In genomic region chr3:9792405-9793160, GRCh38 we compare ENCODE assay signal across 1 cellular context.
TF ChIP-seq lines count a peak whose summit lies in the region.

Gene ARPC4 (plus strand): TSS chr3:9793082. CDS start chr3:9793122, 40 bp downstream.
Gene TADA3 (minus strand): TSS chr3:9792473. CDS start chr3:9791466, 1,007 bp downstream.

TF ChIP-seq in HepG2, 621 proteins besides CTCF, POLR2A, EP300 and RAD21 (continued from another document and continues in another):
- no peak for TF ChIP-seq MLXIP (CRISPR knock-in tag; IDR thresholded peaks at IDR 0.05; ENCODE audit: borderline replicate concordance)
- peak; percentile 50 for TF ChIP-seq MAX (IDR thresholded peaks at IDR 0.05)
- 0 out of 2 replicates have a peak, but pooled peaks have one; percentile 53 for TF ChIP-seq CREB3 (CRISPR knock-in tag; IDR thresholded peaks at IDR 0.05)
- TF ChIP-seq RXRA (CRISPR knock-in tag; IDR thresholded peaks at IDR 0.05): peak; percentile 60
- no peak for TF ChIP-seq ZNF432 (CRISPR knock-in tag; IDR thresholded peaks at IDR 0.05; ENCODE audit: borderline replicate concordance)
- TF ChIP-seq KMT2B (CRISPR knock-in tag; IDR thresholded peaks at IDR 0.05): peak; percentile 36
- TF ChIP-seq SP1 (IDR thresholded peaks at IDR 0.05): no peak
- TF ChIP-seq SP1 (CRISPR knock-in tag; IDR thresholded peaks at IDR 0.05): peak; percentile 27; the same call in 1 of the 2 replicates
- TF ChIP-seq ZNF891 (CRISPR knock-in tag; IDR thresholded peaks at IDR 0.05): no peak
- TF ChIP-seq HOXD1 (CRISPR knock-in tag; IDR thresholded peaks at IDR 0.05): no peak
- TF ChIP-seq KLF16 (CRISPR knock-in tag; IDR thresholded peaks at IDR 0.05): peak in 1 of 2 experiments; percentile 65; a peak in 1 of 4 replicates
- TF ChIP-seq ZNF674 (CRISPR knock-in tag; IDR thresholded peaks at IDR 0.05; ENCODE audit: low read depth): no peak
- peak; percentile 99 for TF ChIP-seq PRDM10 (CRISPR knock-in tag; IDR thresholded peaks at IDR 0.05; ENCODE audit: low read depth)
- TF ChIP-seq NCOA5 (CRISPR knock-in tag; IDR thresholded peaks at IDR 0.05): no peak
- TF ChIP-seq CBX1 (IDR thresholded peaks at IDR 0.05; ENCODE audit: low read depth): no peak
- no peak for TF ChIP-seq ZNF773 (CRISPR knock-in tag; IDR thresholded peaks at IDR 0.05; ENCODE audit: borderline replicate concordance)
- peak; percentile 81 for TF ChIP-seq ELF3 (CRISPR knock-in tag; IDR thresholded peaks at IDR 0.05)
- peak; percentile 71; the same call in 1 of the 2 replicates for TF ChIP-seq SPEN (CRISPR knock-in tag; IDR thresholded peaks at IDR 0.05; ENCODE audit: low read depth)
- TF ChIP-seq ZNF724P (CRISPR knock-in tag; IDR thresholded peaks at IDR 0.05; ENCODE audit: borderline replicate concordance): 0 out of 2 replicates have a peak, but pooled peaks have one; percentile 37
- no peak for TF ChIP-seq SOX13 (IDR thresholded peaks at IDR 0.05)
- TF ChIP-seq SOX13 (CRISPR knock-in tag; conservative IDR thresholded peaks at IDR 0.05 in 1 of 2, IDR thresholded peaks at IDR 0.05 in 1 of 2): no peak; a peak in 1 of 4 replicates
- TF ChIP-seq HINFP (CRISPR knock-in tag; IDR thresholded peaks at IDR 0.05; ENCODE audit: low read depth): 0 out of 2 replicates have a peak, but pooled peaks have one; percentile 44
- peak; percentile 84 for TF ChIP-seq PHF8 (CRISPR knock-in tag; IDR thresholded peaks at IDR 0.05)
- peak; percentile 72 for TF ChIP-seq YEATS2 (CRISPR knock-in tag; IDR thresholded peaks at IDR 0.05; ENCODE audit: borderline replicate concordance)
- TF ChIP-seq ZBTB34 (CRISPR knock-in tag; IDR thresholded peaks at IDR 0.05): 0 out of 2 replicates have a peak, but pooled peaks have one; percentile 51
- 0 out of 2 replicates have a peak, but pooled peaks have one; percentile 14 for TF ChIP-seq KLF6 (CRISPR knock-in tag; IDR thresholded peaks at IDR 0.05)
- no peak for TF ChIP-seq E2F2 (CRISPR knock-in tag; IDR thresholded peaks at IDR 0.05; ENCODE audit: borderline replicate concordance)
- TF ChIP-seq TAF1 (CRISPR knock-in tag; IDR thresholded peaks at IDR 0.05): peak; percentile 63; the same call in 1 of the 2 replicates
- no peak for TF ChIP-seq REXO4 (CRISPR knock-in tag; IDR thresholded peaks at IDR 0.05; ENCODE audit: borderline replicate concordance)
- no peak; the same call in 2 of the 3 replicates for TF ChIP-seq MXI1 (IDR thresholded peaks at IDR 0.05; ENCODE audit: borderline replicate concordance, low read depth, low read length)
- TF ChIP-seq YEATS4 (CRISPR knock-in tag; IDR thresholded peaks at IDR 0.05; ENCODE audit: borderline replicate concordance): peak; percentile 27; the same call in 1 of the 2 replicates
- TF ChIP-seq LCORL (IDR thresholded peaks at IDR 0.05): no peak
- peak; percentile 76; the same call in 1 of the 2 replicates for TF ChIP-seq LCORL (CRISPR knock-in tag; IDR thresholded peaks at IDR 0.05)
- TF ChIP-seq ZNF224 (CRISPR knock-in tag; IDR thresholded peaks at IDR 0.05): 0 out of 2 replicates have a peak, but pooled peaks have one; percentile 36
- TF ChIP-seq ZNF672 (CRISPR knock-in tag; IDR thresholded peaks at IDR 0.05): no peak
- 0 out of 2 replicates have a peak, but pooled peaks have one; percentile 20 for TF ChIP-seq ZNF232 (CRISPR knock-in tag; IDR thresholded peaks at IDR 0.05; ENCODE audit: borderline replicate concordance)
- no peak for TF ChIP-seq TRIM22 (IDR thresholded peaks at IDR 0.05)
- TF ChIP-seq ZBTB43 (CRISPR knock-in tag; conservative IDR thresholded peaks at IDR 0.05): 0 out of 2 replicates have a peak, but pooled peaks have one; percentile 4
- peak; percentile 70 to 73 for TF ChIP-seq HMGXB4 (CRISPR knock-in tag; IDR thresholded peaks at IDR 0.05; ENCODE audit: borderline replicate concordance in 1 of 2, low read depth in 1 of 2)
- TF ChIP-seq ZNF782 (CRISPR knock-in tag; IDR thresholded peaks at IDR 0.05; ENCODE audit: borderline replicate concordance): peak; percentile 51; the same call in 1 of the 2 replicates
- no peak for TF ChIP-seq ZNF496 (CRISPR knock-in tag; IDR thresholded peaks at IDR 0.05; ENCODE audit: insufficient replicate concordance)
- TF ChIP-seq RBM39 (IDR thresholded peaks at IDR 0.05; ENCODE audit: low read depth, low read length, poor library complexity, severe bottlenecking): peak; percentile 54
- no peak for TF ChIP-seq ZNF746 (CRISPR knock-in tag; IDR thresholded peaks at IDR 0.05)
- no peak for TF ChIP-seq NR3C1 (CRISPR knock-in tag; IDR thresholded peaks at IDR 0.05)
- no peak for TF ChIP-seq ZNF883 (CRISPR knock-in tag; IDR thresholded peaks at IDR 0.05; ENCODE audit: not compliant biosample characterization)
- no peak for TF ChIP-seq TOPORS (CRISPR knock-in tag; IDR thresholded peaks at IDR 0.05)
- TF ChIP-seq ETV5 (CRISPR knock-in tag; IDR thresholded peaks at IDR 0.05; ENCODE audit: borderline replicate concordance): peak; percentile 95
- TF ChIP-seq E2F5 (CRISPR knock-in tag; conservative IDR thresholded peaks at IDR 0.05): no peak; the same call in 1 of the 2 replicates
